ENCODE assay signal across 8 cellular contexts in genomic region chr11:112087212-112087611, GRCh38. TPM values are rescaled to one million over a fixed set of nuclear protein-coding genes. Genes with fewer than 3 reads are reported as not detected.
A peak's percentile ranks its signal among the peaks of the same experiment; 100 is the strongest.
DNase-seq lines count a peak whose midpoint lies in the region; ATAC-seq and TF ChIP-seq lines count a peak whose summit lies in the region.

No MANE protein-coding gene starts in this region.

- H3K9me2 ChIP-seq in GM23248 (ENCODE audit: insufficient read depth) (no peaks in the 10 kb centered on the region), SU-DHL-6 (replicated peaks; ENCODE audit: insufficient read depth, low read length) (no peaks in the 10 kb centered on the region)

- 14 to 17% methylated on average over 10 of the region's 10 CpGs for WGBS in GM23248 (ENCODE audit: low coverage in 1 of 2, low lambda C conversion rate in 2 of 2, missing lambda C conversion rate in 2 of 2), 2 experiments

- H3K27ac ChIP-seq in GM23248 (peak overlapping the region; percentile 22; the same call in 1 of the 2 replicates), SU-DHL-6 (ENCODE audit: low read depth, low read length) (peak overlapping the region; percentile 33)

- in situ Hi-C loops in GM23248 (cut with MboI) = no loop called here

- H3K27me3 ChIP-seq in GM23248 (replicated peaks; ENCODE audit: insufficient read depth) (no peaks in the 10 kb centered on the region), SU-DHL-6 (ENCODE audit: low read length) (no peaks in the 10 kb centered on the region)

- H3K4me3 ChIP-seq in GM23248 = peak overlapping the region; percentile 88
- peak overlapping the region; percentile 88 for H3K4me3 ChIP-seq in SU-DHL-6 (ENCODE audit: insufficient read depth, low read length, poor library complexity, severe bottlenecking)
- peak overlapping the region; percentile 100 for H3K4me3 ChIP-seq in fibroblast of villous mesenchyme (ENCODE audit: low read depth, low read length)
- H3K4me3 ChIP-seq in retinal pigment epithelial cell (ENCODE audit: low read length) = peak overlapping the region; percentile 98

- peak overlapping the region; percentile 86 for H3K9ac ChIP-seq in GM23248
- peak overlapping the region; percentile 90 for H3K9ac ChIP-seq in SU-DHL-6 (ENCODE audit: low read length)

- ATAC-seq in GM19395 (IDR thresholded peaks at IDR 0.05; ENCODE audit: unreplicated experiment) (no peak), HG02840 (IDR thresholded peaks at IDR 0.05; ENCODE audit: low FRiP score, unreplicated experiment) (no peak)

- H3K4me2 ChIP-seq in GM23248 (ENCODE audit: unreplicated experiment) (peak overlapping the region; percentile 89), SU-DHL-6 (ENCODE audit: low read depth, low read length, poor library complexity, severe bottlenecking) (peak overlapping the region; percentile 69)

- H4K20me1 ChIP-seq in GM23248 (ENCODE audit: insufficient read depth) (no peaks in the 10 kb centered on the region), SU-DHL-6 (ENCODE audit: low read depth, low read length) (no peaks in the 10 kb centered on the region)

- H3K9me3 ChIP-seq in GM23248 (ENCODE audit: low read depth) (no peaks in the 10 kb centered on the region), SU-DHL-6 (ENCODE audit: insufficient read depth, low read length) (no peaks in the 10 kb centered on the region)

- peak overlapping the region; percentile 95 for H2AFZ ChIP-seq in GM23248
- H2AFZ ChIP-seq in SU-DHL-6 (ENCODE audit: low read depth, low read length, severe bottlenecking) = peak overlapping the region; percentile 22

- TF ChIP-seq CTCF in SU-DHL-6 (IDR thresholded peaks at IDR 0.05; ENCODE audit: insufficient read depth, low read length, poor library complexity, severe bottlenecking) (no peak), fibroblast of villous mesenchyme (IDR thresholded peaks at IDR 0.05; ENCODE audit: insufficient read depth, low read depth, low read length) (no peak), retinal pigment epithelial cell (conservative IDR thresholded peaks at IDR 0.05; ENCODE audit: low read depth, low read length) (no peak)

- peaks cover 23% of the 10 kb centered on the region for H3K4me1 ChIP-seq in GM23248 (ENCODE audit: insufficient read depth)

- H3K36me3 ChIP-seq in GM23248 (ENCODE audit: low read depth) = peaks cover 64% of the 10 kb centered on the region
- H3K36me3 ChIP-seq in SU-DHL-6 (ENCODE audit: low read length) = peaks cover 16% of the 10 kb centered on the region; the same call in 1 of the 2 replicates

- H3F3A ChIP-seq in GM23248 (ENCODE audit: insufficient read depth) (peaks cover 32% of the 10 kb centered on the region), SU-DHL-6 (ENCODE audit: insufficient read depth) (peaks cover 31% of the 10 kb centered on the region)

- peak; percentile 42 for DNase-seq in GM23248
- no peak for DNase-seq in fibroblast of villous mesenchyme (ENCODE audit: low read depth)
- DNase-seq in retinal pigment epithelial cell (ENCODE audit: low read depth) = no peak
- DNase-seq in HuH-7.5 (ENCODE audit: low spot score) = no peak
- DNase-seq in 8988T = no peak

- peaks cover 75% of the 10 kb centered on the region for H3K79me2 ChIP-seq in GM23248 (ENCODE audit: insufficient read depth)
- H3K79me2 ChIP-seq in SU-DHL-6 (ENCODE audit: insufficient read depth, low read length) = peaks cover 55% of the 10 kb centered on the region

RNA-seq across cellular contexts. Expression of gene SDHD, which starts 0.5 kb away (rescaled TPM):
- total RNA-seq in GM23248 (2014; rRNA removed; shearing (Covaris generic)) = 108 and 141 TPM in 2 replicates
- 185 and 186 TPM in 2 replicates for polyA plus RNA-seq in GM23248 (2016; fragmentation: Nextera tagmentation; extraction: Ambion mirVana)
- total RNA-seq in fibroblast of villous mesenchyme = 121 and 140 TPM in 2 replicates

RNA-seq across cellular contexts. Expression of gene TIMM8B, which starts 0.7 kb away (rescaled TPM):
- 27.1 and 33.8 TPM in 2 replicates for total RNA-seq in GM23248 (2014; rRNA removed; shearing (Covaris generic))
- 103 and 106 TPM in 2 replicates for polyA plus RNA-seq in GM23248 (2016; fragmentation: Nextera tagmentation; extraction: Ambion mirVana)
- total RNA-seq in fibroblast of villous mesenchyme = 57.0 and 64.3 TPM in 2 replicates

RNA-seq across cellular contexts. Expression of gene NKAPD1, which starts 13.1 kb away (rescaled TPM):
- 20.6 and 39.4 TPM in 2 replicates for total RNA-seq in GM23248 (2014; rRNA removed; shearing (Covaris generic))
- polyA plus RNA-seq in GM23248 (2016; fragmentation: Nextera tagmentation; extraction: Ambion mirVana) = 26.1 and 28.1 TPM in 2 replicates
- 20.6 and 30.7 TPM in 2 replicates for total RNA-seq in fibroblast of villous mesenchyme

RNA-seq across cellular contexts. Expression of gene PIH1D2, which starts 13.4 kb away (rescaled TPM):
- 0.86 and 1.0 TPM in 2 replicates for total RNA-seq in GM23248 (2014; rRNA removed; shearing (Covaris generic))
- 2.2 and 2.3 TPM in 2 replicates for polyA plus RNA-seq in GM23248 (2016; fragmentation: Nextera tagmentation; extraction: Ambion mirVana)
- 1.3 and 2.6 TPM in 2 replicates for total RNA-seq in fibroblast of villous mesenchyme
